Comparison of ENCODE assay signal across 11 cellular contexts in the genomic region with DNA sequence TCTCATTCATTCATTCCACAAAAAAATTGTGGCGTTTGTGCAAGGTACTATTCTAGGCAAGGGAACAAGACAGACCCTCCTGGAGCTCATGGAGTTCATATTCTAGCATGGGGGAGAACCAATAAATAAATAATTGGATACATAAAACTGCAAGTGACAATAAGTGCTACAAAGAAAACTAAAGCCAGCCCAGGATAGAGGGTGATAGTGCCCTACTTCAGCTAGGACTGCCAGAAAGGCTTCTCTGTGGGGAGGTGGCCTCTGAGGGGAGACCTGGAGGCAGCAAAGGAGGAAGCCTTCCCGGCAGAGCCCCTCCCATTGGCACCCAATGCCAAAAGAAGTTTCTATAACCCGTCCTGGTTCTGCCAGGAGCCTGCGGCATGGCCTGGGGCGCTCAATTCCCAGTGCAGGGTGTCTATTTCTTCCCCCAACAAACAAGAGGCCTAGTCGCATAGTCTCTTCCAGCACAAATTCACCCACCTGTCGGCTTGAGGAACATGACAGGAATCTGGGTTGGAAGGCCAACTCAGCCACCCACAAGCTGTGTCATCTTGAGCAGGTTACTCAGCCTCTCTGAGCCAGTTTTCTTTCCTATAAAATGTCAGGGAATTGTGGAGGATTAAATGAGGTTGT.
A peak's percentile ranks its signal among the peaks of the same experiment; 100 is the strongest.
DNase-seq lines count a peak whose midpoint lies in the region; ATAC-seq, FAIRE-seq and TF ChIP-seq lines count a peak whose summit lies in the region.
"Had no signal": no experiment of that assay in that cellular context is flagged by ENCODE, and none has a peak within 500 bp of the region (broad histone marks: within the 10 kb centered on the region; RNA-seq: fewer than 3 reads in every experiment).

No MANE protein-coding gene starts in this region.

- peak overlapping the region; percentile 53 to 76 (median 65) for H3K4me3 Mint-ChIP-seq in IgD-negative memory B cell
- H3K4me3 Mint-ChIP-seq in naive B cell = peak overlapping the region; percentile 14 to 86 (median 74)

- H3K27ac Mint-ChIP-seq in IgD-negative memory B cell = peak overlapping the region; percentile 94 to 98 (median 97)
- peak overlapping the region; percentile 86 to 100 (median 98) for H3K27ac Mint-ChIP-seq in naive B cell

- CTCF ChIA-PET in A549 (lab: Yijun Ruan, JAX) = interaction anchor here (0.5 to 7.8 kb wide), 23 partner anchors 8 to 353 kb away, joined by 3 to 84 read pairs (median 4); a partner anchor contains a TSS

- H3K9me3 Mint-ChIP-seq in IgD-negative memory B cell (no peaks in the 10 kb centered on the region), naive B cell (no peaks in the 10 kb centered on the region)

- no peak for DNase-seq in A549 (ENCODE audit: low read depth in 1 of 2, low spot score in 1 of 2)
- DNase-seq in ascending aorta (ENCODE audit: low spot score in 2 of 2) = no peak
- DNase-seq in naive B cell = no peak
- DNase-seq in C1 segment of cervical spinal cord (lab: John Stamatoyannopoulos, UW) = no peak
- no peak for DNase-seq in NCI-H510A treated with DMSO at 0.1 percent for 48 hours (lab: John Stamatoyannopoulos, UW)
- DNase-seq in NCI-H2227 treated with DMSO at 0.1 percent for 48 hours (lab: John Stamatoyannopoulos, UW) = no peak
- DNase-seq: DMS79 treated with DMSO at 0.1 percent for 48 hours, NCI-H1092 had no signal

- intact Hi-C loops in ascending aorta (cut with DNase I) = loop anchor here (5.0 kb wide), 1 partner anchor 105 kb away; no protein-coding TSS in a partner anchor

- 68% methylated on average over 7 of the region's 7 CpGs for WGBS in A549 (ENCODE audit: missing lambda C conversion rate)

- peaks cover 48 to 85% (median 78%) of the 10 kb centered on the region in 3 donors for H3K4me1 Mint-ChIP-seq in IgD-negative memory B cell
- peaks cover 86 to 97% (median 96%) of the 10 kb centered on the region in 3 donors for H3K4me1 Mint-ChIP-seq in naive B cell

- H3K4me2 ChIP-seq in A549 = peak overlapping the region; percentile 58

- TF ChIP-seq POLR2A in A549 (IDR thresholded peaks at IDR 0.05; ENCODE audit: low read length) = no peak

- ATAC-seq in A549 = no peak
- ATAC-seq in naive B cell (ENCODE audit: low read depth in 2 of 2) = no peak
- ATAC-seq in HG02798 (IDR thresholded peaks at IDR 0.05; ENCODE audit: poor library complexity, unreplicated experiment) = no peak

- H3K4me3 ChIP-seq in A549 = no peak overlapping the region
- H3K4me3 ChIP-seq in ascending aorta = no peak overlapping the region

- TF ChIP-seq RAD21 in A549 (conservative IDR thresholded peaks at IDR 0.05 in 1 of 2, IDR thresholded peaks at IDR 0.05 in 1 of 2) = 0 out of 5 replicates have a peak, but pooled peaks of 1 of the 2 experiments have one; percentile 6

- H3K4me1 ChIP-seq in A549 (peaks cover 31% of the 10 kb centered on the region), ascending aorta (peaks cover 13 to 15% of the 10 kb centered on the region in 2 donors)

- H3K27ac ChIP-seq in A549 (peak overlapping the region; percentile 75 to 86), ascending aorta (peak overlapping the region; percentile 49 to 59)

- H3K27me3 Mint-ChIP-seq in IgD-negative memory B cell (peaks cover 1% of the 10 kb centered on the region), naive B cell (no peaks in the 10 kb centered on the region)

- no peaks in the 10 kb centered on the region for H3K36me3 Mint-ChIP-seq in IgD-negative memory B cell
- no peaks in the 10 kb centered on the region for H3K36me3 Mint-ChIP-seq in naive B cell

- no peaks in the 10 kb centered on the region for H3K27me3 ChIP-seq in ascending aorta

- TF ChIP-seq EP300 in A549 (IDR thresholded peaks at IDR 0.05) = no peak

- TF ChIP-seq CTCF in A549 (IDR thresholded peaks at IDR 0.05) (no peak), ascending aorta (IDR thresholded peaks at IDR 0.05) (no peak)

- POLR2A ChIA-PET in A549 (lab: Yijun Ruan, JAX) = interaction anchor here (3.8 kb wide), 1 partner anchor 95 kb away, joined by 16 read pairs; a partner anchor contains a TSS

- no peaks in the 10 kb centered on the region for H3K36me3 ChIP-seq in ascending aorta

- no peak for FAIRE-seq in A549 (lab: Jason Lieb, UNC)
- FAIRE-seq: frontal cortex had no signal

- H3K9me3 ChIP-seq in A549 (no peaks in the 10 kb centered on the region), ascending aorta (no peaks in the 10 kb centered on the region)

TF ChIP-seq in A549, 52 proteins besides CTCF, POLR2A, EP300 and RAD21:
- TF ChIP-seq EHF (CRISPR knock-in tag; IDR thresholded peaks at IDR 0.05) (no peak), JUNB (IDR thresholded peaks at IDR 0.05) (no peak), TFCP2L1 (CRISPR knock-in tag; IDR thresholded peaks at IDR 0.05) (no peak), NPAS2 (CRISPR knock-in tag; IDR thresholded peaks at IDR 0.05; ENCODE audit: borderline replicate concordance) (no peak), KDM5A (IDR thresholded peaks at IDR 0.05) (no peak), ZNF302 (CRISPR knock-in tag; IDR thresholded peaks at IDR 0.05) (no peak)
TF ChIP-seq in A549: peak in this region for 0.
